Comparison of ENCODE assay signal across 21 cellular contexts in genomic region chr15:69232144-69232543, GRCh38.
DNase-seq lines count a peak whose midpoint lies in the region; ATAC-seq and TF ChIP-seq lines count a peak whose summit lies in the region.
"Had no signal": no experiment of that assay in that cellular context is flagged by ENCODE, and none has a peak within 500 bp of the region (broad histone marks: within the 10 kb centered on the region; RNA-seq: fewer than 3 reads in every experiment).

No MANE protein-coding gene starts in this region.

- no peak overlapping the region for H3K4me3 Mint-ChIP-seq in activated T-cell treated with anti-CD3 and anti-CD28 coated beads, Interleukin-2, amount 50 U/mL, for 72 hours
- H3K4me3 Mint-ChIP-seq in activated T-cell treated with anti-CD3 and anti-CD28 coated beads, Interleukin-2, amount 50 U/mL, for 24 hours, result no peak overlapping the region
- H3K4me3 Mint-ChIP-seq: activated naive CD8-positive, alpha-beta T cell treated with anti-CD3 and anti-CD28 coated beads, Interleukin-2, amount 50 U/mL, for 24 hours; CD14-positive monocyte; neural progenitor cell had no signal

- H3K27me3 Mint-ChIP-seq in activated T-cell treated with anti-CD3 and anti-CD28 coated beads, Interleukin-2, amount 50 U/mL, for 72 hours (ENCODE audit: low read depth), result no peaks in the 10 kb centered on the region
- H3K27me3 Mint-ChIP-seq in activated T-cell treated with anti-CD3 and anti-CD28 coated beads, Interleukin-2, amount 50 U/mL, for 24 hours, result no peaks in the 10 kb centered on the region
- H3K27me3 Mint-ChIP-seq: activated naive CD8-positive, alpha-beta T cell treated with anti-CD3 and anti-CD28 coated beads, Interleukin-2, amount 50 U/mL, for 24 hours had no signal

- no peaks in the 10 kb centered on the region for H3K9me3 Mint-ChIP-seq in activated T-cell treated with anti-CD3 and anti-CD28 coated beads, Interleukin-2, amount 50 U/mL, for 72 hours
- H3K9me3 Mint-ChIP-seq in activated T-cell treated with anti-CD3 and anti-CD28 coated beads, Interleukin-2, amount 50 U/mL, for 24 hours, result no peaks in the 10 kb centered on the region
- H3K9me3 Mint-ChIP-seq: activated naive CD8-positive, alpha-beta T cell treated with anti-CD3 and anti-CD28 coated beads, Interleukin-2, amount 50 U/mL, for 24 hours; neural progenitor cell had no signal

- intact Hi-C loops in adrenal gland (cut with DNase I), result no loop called here

- H3K27me3 ChIP-seq in adrenal gland, result no peaks in the 10 kb centered on the region
- H3K27me3 ChIP-seq: heart left ventricle, neural progenitor cell, vagina had no signal

- DNase-seq in activated T-cell treated with anti-CD3 and anti-CD28 coated beads, Interleukin-2, amount 50 U/mL, for 72 hours, result no peak
- DNase-seq in activated T-cell treated with anti-CD3 and anti-CD28 coated beads, Interleukin-2, amount 50 U/mL, for 24 hours, result no peak
- peak; percentile 4 for DNase-seq in NB4 (ENCODE audit: low read depth)
- DNase-seq in epithelial cell of esophagus (ENCODE audit: low read depth), result peak; percentile 69
- peak; percentile 28 for DNase-seq in skeletal muscle cell (ENCODE audit: low read depth)
- DNase-seq in NCI-H446 treated with DMSO at 0.1 percent for 48 hours (lab: John Stamatoyannopoulos, UW), result no peak
- no peak for DNase-seq in adrenal gland
- DNase-seq: activated CD4-positive, CD25-positive, alpha-beta regulatory T cell treated with anti-CD3 and anti-CD28 coated beads, Interleukin-2, amount 50 U/mL, for 72 hours; activated naive CD8-positive, alpha-beta T cell treated with anti-CD3 and anti-CD28 coated beads, Interleukin-2, amount 50 U/mL, for 24 hours; DMS153; heart left ventricle; Kasumi-1; left ventricle myocardium superior; NCI-H1436; T1000 had no signal

- ATAC-seq in activated T-cell treated with anti-CD3 and anti-CD28 coated beads, Interleukin-2, amount 50 U/mL, for 72 hours (replicated peaks in 1 of 2), result peak; percentile 45 to 57
- ATAC-seq in HG03095 (IDR thresholded peaks at IDR 0.05; ENCODE audit: unreplicated experiment), result no peak
- ATAC-seq: activated naive CD8-positive, alpha-beta T cell treated with anti-CD3 and anti-CD28 coated beads, Interleukin-2, amount 50 U/mL, for 24 hours; heart left ventricle; left ventricle myocardium superior; SK-N-SH treated with all-trans-retinoic acid at 6 μM for 48 hours had no signal

- no peak overlapping the region for H3K27ac Mint-ChIP-seq in activated T-cell treated with anti-CD3 and anti-CD28 coated beads, Interleukin-2, amount 50 U/mL, for 72 hours
- no peak overlapping the region for H3K27ac Mint-ChIP-seq in activated T-cell treated with anti-CD3 and anti-CD28 coated beads, Interleukin-2, amount 50 U/mL, for 24 hours
- H3K27ac Mint-ChIP-seq: activated naive CD8-positive, alpha-beta T cell treated with anti-CD3 and anti-CD28 coated beads, Interleukin-2, amount 50 U/mL, for 24 hours; CD14-positive monocyte; neural progenitor cell had no signal

- peaks cover 10% of the 10 kb centered on the region for H3K4me1 Mint-ChIP-seq in activated T-cell treated with anti-CD3 and anti-CD28 coated beads, Interleukin-2, amount 50 U/mL, for 72 hours (ENCODE audit: low read depth)
- peaks cover 5% of the 10 kb centered on the region for H3K4me1 Mint-ChIP-seq in activated T-cell treated with anti-CD3 and anti-CD28 coated beads, Interleukin-2, amount 50 U/mL, for 24 hours (ENCODE audit: low read depth)
- H3K4me1 Mint-ChIP-seq: activated naive CD8-positive, alpha-beta T cell treated with anti-CD3 and anti-CD28 coated beads, Interleukin-2, amount 50 U/mL, for 24 hours; CD14-positive monocyte; neural progenitor cell had no signal

- TF ChIP-seq POLR2A in NB4 (IDR thresholded peaks at IDR 0.05; ENCODE audit: extremely low read depth, insufficient read length) (no peak), adrenal gland (IDR thresholded peaks at IDR 0.05) (no peak)

- WGBS in adrenal gland, 4 donors, result 75 to 84% (median 80%) methylated on average over 4 of the region's 4 CpGs

- peaks cover 0 to 5% of the 10 kb centered on the region in 2 donors for H3K4me1 ChIP-seq in adrenal gland (replicated peaks in 1 of 2)
- H3K4me1 ChIP-seq: heart left ventricle, neural progenitor cell, prostate gland, vagina had no signal

- no peaks in the 10 kb centered on the region for H3K9me3 ChIP-seq in adrenal gland (replicated peaks in 1 of 3)
- H3K9me3 ChIP-seq: heart left ventricle, prostate gland, vagina had no signal

- H3K4me3 ChIP-seq in NB4 (ENCODE audit: low read depth, low read length), result no peak overlapping the region
- H3K4me3 ChIP-seq in epithelial cell of esophagus (ENCODE audit: low read length), result no peak overlapping the region
- no peak overlapping the region for H3K4me3 ChIP-seq in skeletal muscle cell (ENCODE audit: low read depth, low read length)
- H3K4me3 ChIP-seq in adrenal gland, result no peak overlapping the region
- H3K4me3 ChIP-seq: heart left ventricle, neural progenitor cell, prostate gland, vagina had no signal

- no peaks in the 10 kb centered on the region for H3K36me3 ChIP-seq in adrenal gland (replicated peaks in 1 of 2)
- H3K36me3 ChIP-seq: neural progenitor cell, prostate gland had no signal

- H3K36me3 Mint-ChIP-seq in activated T-cell treated with anti-CD3 and anti-CD28 coated beads, Interleukin-2, amount 50 U/mL, for 72 hours (ENCODE audit: insufficient read depth in 2 of 2), result no peaks in the 10 kb centered on the region
- H3K36me3 Mint-ChIP-seq in activated T-cell treated with anti-CD3 and anti-CD28 coated beads, Interleukin-2, amount 50 U/mL, for 24 hours (ENCODE audit: low read depth), result peaks cover 10% of the 10 kb centered on the region

- TF ChIP-seq CTCF in NB4 (IDR thresholded peaks at IDR 0.05; ENCODE audit: low read depth, low read length) (no peak), epithelial cell of esophagus (IDR thresholded peaks at IDR 0.05; ENCODE audit: insufficient read depth, low read depth, low read length, missing control alignments) (no peak), adrenal gland (IDR thresholded peaks at IDR 0.05) (no peak)

- H3K27ac ChIP-seq in adrenal gland, result no peak overlapping the region
- H3K27ac ChIP-seq: heart left ventricle, neural progenitor cell, prostate gland, vagina had no signal

Comparison
In these comparisons a context has a peak if more than half of its experiments do, and no peak if none do; other contexts are left out.
1. DNase-seq: peak in NB4 (single experiment), epithelial cell of esophagus (single experiment) and skeletal muscle cell (single experiment); none in activated T-cell treated with anti-CD3 and anti-CD28 coated beads, Interleukin-2, amount 50 U/mL, for 72 hours (0 of 2), activated T-cell treated with anti-CD3 and anti-CD28 coated beads, Interleukin-2, amount 50 U/mL, for 24 hours (single experiment), NCI-H446 treated with DMSO at 0.1 percent for 48 hours (single experiment) and adrenal gland (0 of 7).